Comparison of ENCODE assay signal across 8 cellular contexts in genomic region chr17:43006639-43007551, GRCh38. TPM values are rescaled to one million over a fixed set of nuclear protein-coding genes. Genes with fewer than 3 reads are reported as not detected.
DNase-seq lines count a peak whose midpoint lies in the region; ATAC-seq and TF ChIP-seq lines count a peak whose summit lies in the region.

IFI35 (plus strand) TSS chr17:43006784; CDS start chr17:43006948, 164 bp downstream.

- TF ChIP-seq CTCF in Caco-2 (IDR thresholded peaks at IDR 0.05; ENCODE audit: insufficient read depth in 1 of 2, low read depth in 1 of 2, low read length in 1 of 2, severe bottlenecking in 1 of 2, unreplicated experiment in 1 of 2) (peak in 1 of 2 experiments; percentile 73), right atrium auricular region (IDR thresholded peaks at IDR 0.05) (peak; percentile 15 to 77)

- intact Hi-C loops in Caco-2 (cut with micrococcal nuclease; ENCODE audit: unreplicated experiment) (no loop called here), aorta (cut with DNase I) (no loop called here)
- intact Hi-C loops in T-helper 2 cell treated with Interferon-gamma antibody and Interleukin-4, amounts not matched to agents 100 ng/mL and 5 ng/mL, for 36 hours (cut with micrococcal nuclease): loop anchor here (1.0 to 10.0 kb wide), 2 partner anchors 9 to 208 kb away; partner anchors contain the start of genes RPL27 and TMEM106A

- ATAC-seq in GM21447 (IDR thresholded peaks at IDR 0.05; ENCODE audit: unreplicated experiment) (peak; percentile 90), aorta (ENCODE audit: low FRiP score) (peak; percentile 92)

- BruUV-seq in Caco-2 (replicated peaks; lab: Mats Ljungman, UMichigan): no TSS peak

- H3K27me3 ChIP-seq in Caco-2 (replicated peaks; ENCODE audit: control insufficient read depth, insufficient read depth, low read length): no peaks in the 10 kb centered on the region
- no peaks in the 10 kb centered on the region for H3K27me3 ChIP-seq in MG63
- no peaks in the 10 kb centered on the region for H3K27me3 ChIP-seq in right atrium auricular region
- no peaks in the 10 kb centered on the region for H3K27me3 ChIP-seq in aorta (ENCODE audit: control insufficient read depth in 1 of 2, insufficient read depth in 2 of 2, low read length in 1 of 2)

- H3K27ac ChIP-seq in right atrium auricular region (peak within 1 kb of the TSS; percentile 82 to 88), aorta (ENCODE audit: low read depth in 1 of 2, low read length in 2 of 2) (peak within 1 kb of the TSS in 1 of 2 donors; percentile 58)

- POLR2A ChIA-PET in Caco-2 (lab: Charles Lee): interaction anchor here (0.6 to 1.7 kb wide), 2 partner anchors 9 to 58 kb away, joined by 5 to 28 read pairs; partner anchors contain the start of gene RPL27

- CTCF ChIA-PET in Caco-2 (lab: Charles Lee): interaction anchor here (1.0 to 1.5 kb wide), 3 partner anchors 9 to 328 kb away, joined by 3 to 8 read pairs (median 4); partner anchors contain the start of gene RPL27

- H3K4me3 Mint-ChIP-seq in Caco-2 (ENCODE audit: unreplicated experiment): peak within 1 kb of the TSS; percentile 76

- no peaks in the 10 kb centered on the region; the same call in 1 of the 2 replicates for H3K36me3 ChIP-seq in Caco-2 (ENCODE audit: control insufficient read depth, insufficient read depth, low read length)
- H3K36me3 ChIP-seq in MG63: peaks cover 33% of the 10 kb centered on the region
- H3K36me3 ChIP-seq in right atrium auricular region: peaks cover 20% of the 10 kb centered on the region
- H3K36me3 ChIP-seq in aorta (ENCODE audit: control insufficient read depth in 1 of 2, insufficient read depth in 2 of 2, low read length in 1 of 2): peaks cover 0 to 2% of the 10 kb centered on the region in 2 donors

- H3K36me3 Mint-ChIP-seq in Caco-2 (ENCODE audit: insufficient read depth, unreplicated experiment): peaks cover 41% of the 10 kb centered on the region

- H3K4me1 ChIP-seq in Caco-2: peaks cover 18% of the 10 kb centered on the region
- peaks cover 0 to 33% of the 10 kb centered on the region in 2 donors for H3K4me1 ChIP-seq in right atrium auricular region
- no peaks in the 10 kb centered on the region for H3K4me1 ChIP-seq in aorta (ENCODE audit: control insufficient read depth in 1 of 2, insufficient read depth in 2 of 2, low read length in 2 of 2)

- peak within 1 kb of the TSS; percentile 89 for H3K27ac Mint-ChIP-seq in Caco-2 (ENCODE audit: unreplicated experiment)

- WGBS in aorta, 2 donors: 40 to 41% methylated on average over 18 of the region's 18 CpGs

- H3K9me3 ChIP-seq in Caco-2 (no peaks in the 10 kb centered on the region), MG63 (no peaks in the 10 kb centered on the region), right atrium auricular region (no peaks in the 10 kb centered on the region), aorta (ENCODE audit: control insufficient read depth, low read length) (no peaks in the 10 kb centered on the region)

- DNase-seq in Caco-2 (peak; percentile 87 to 89), MG63 (peak; percentile 90), amygdala (lab: John Stamatoyannopoulos, UW) (peak in 52 of 56 donors; percentile 7 to 82 (median 54)), right atrium auricular region (ENCODE audit: low spot score) (peak; percentile 92), retina (peak; percentile 59), aorta (peak; percentile 93 to 94)

- no peaks in the 10 kb centered on the region for H3K27me3 Mint-ChIP-seq in Caco-2 (ENCODE audit: insufficient read depth, unreplicated experiment)

- no peaks in the 10 kb centered on the region for H3K9me3 Mint-ChIP-seq in Caco-2 (ENCODE audit: unreplicated experiment)

- H3K4me3 ChIP-seq in Caco-2 (ENCODE audit: low read depth, low read length) (peak within 1 kb of the TSS; percentile 58), MG63 (peak within 1 kb of the TSS; percentile 66), right atrium auricular region (peak within 1 kb of the TSS; percentile 55 to 64), aorta (ENCODE audit: low read length in 2 of 2) (peak within 1 kb of the TSS; percentile 30 to 50)

- H3K4me1 Mint-ChIP-seq in Caco-2 (ENCODE audit: low read depth, unreplicated experiment): peaks cover 16% of the 10 kb centered on the region

RNA-seq across cellular contexts. Expression of gene IFI35, which starts in this region (rescaled TPM):
- total RNA-seq in Caco-2 (2022): 9.4 and 10.2 TPM in 2 replicates
- total RNA-seq in MG63 (2014; rRNA removed; shearing (Covaris generic); ENCODE audit: low replicate concordance): 10.7 and 26.8 TPM in 2 replicates
- 101 and 103 TPM in 2 replicates for total RNA-seq in T-helper 2 cell treated with Interferon-gamma antibody and Interleukin-4, amounts not matched to agents 100 ng/mL and 5 ng/mL, for 36 hours
- total RNA-seq in right atrium auricular region: 10 to 100 TPM; 11.4 to 19.0 TPM
- total RNA-seq in aorta: 10 to 100 TPM; 24.8 to 35.3 TPM
- polyA plus RNA-seq in aorta: 10 to 100 TPM; 34.2 to 45.2 TPM
